11 cellular contexts compared by ENCODE assay signal in genomic region chr18:48472610-48473009, GRCh38.
"Had no signal": no experiment of that assay in that cellular context is flagged by ENCODE, and none has a peak within 500 bp of the region (broad histone marks: within the 10 kb centered on the region; RNA-seq: fewer than 3 reads in every experiment).

No MANE protein-coding gene starts in this region.

- ATAC-seq: activated CD4-positive, CD25-positive, alpha-beta regulatory T cell treated with anti-CD3 and anti-CD28 coated beads, Interleukin-2, amount 50 U/mL, for 24 hours; body of pancreas had no signal

- H3K4me1 ChIP-seq: parathyroid adenoma had no signal

- H3K27ac ChIP-seq: body of pancreas, esophagus squamous epithelium, parathyroid adenoma, thoracic aorta had no signal

- H2AFZ ChIP-seq: parathyroid adenoma had no signal

- H3K9ac ChIP-seq: parathyroid adenoma had no signal

- H3K9me3 ChIP-seq: body of pancreas, esophagus squamous epithelium, thoracic aorta had no signal

- H3K27me3 ChIP-seq: body of pancreas had no signal

- DNase-seq: activated naive CD4-positive, alpha-beta T cell treated with anti-CD3 and anti-CD28 coated beads, Interleukin-2, amount 50 U/mL, for 16 hours; activated T-cell treated with anti-CD3 and anti-CD28 coated beads, Interleukin-2, amount 50 U/mL, for 1 hour; amniotic stem cell; body of pancreas; esophagus squamous epithelium; hippocampal formation; stimulated activated CD4-positive, alpha-beta T cell treated with anti-CD3 and anti-CD28 coated beads, Interleukin-15, amount 100 ng/mL, for 24 hours; stimulated activated CD4-positive, alpha-beta T cell treated with anti-CD3 and anti-CD28 coated beads, Interleukin-4, amount 100 ng/mL, for 24 hours had no signal

- H3K79me2 ChIP-seq: parathyroid adenoma had no signal

- H3K36me3 ChIP-seq: esophagus squamous epithelium, thoracic aorta had no signal

- H3K4me3 ChIP-seq: body of pancreas, esophagus squamous epithelium, thoracic aorta had no signal
